8 cellular contexts compared by ENCODE assay signal in the genomic region with DNA sequence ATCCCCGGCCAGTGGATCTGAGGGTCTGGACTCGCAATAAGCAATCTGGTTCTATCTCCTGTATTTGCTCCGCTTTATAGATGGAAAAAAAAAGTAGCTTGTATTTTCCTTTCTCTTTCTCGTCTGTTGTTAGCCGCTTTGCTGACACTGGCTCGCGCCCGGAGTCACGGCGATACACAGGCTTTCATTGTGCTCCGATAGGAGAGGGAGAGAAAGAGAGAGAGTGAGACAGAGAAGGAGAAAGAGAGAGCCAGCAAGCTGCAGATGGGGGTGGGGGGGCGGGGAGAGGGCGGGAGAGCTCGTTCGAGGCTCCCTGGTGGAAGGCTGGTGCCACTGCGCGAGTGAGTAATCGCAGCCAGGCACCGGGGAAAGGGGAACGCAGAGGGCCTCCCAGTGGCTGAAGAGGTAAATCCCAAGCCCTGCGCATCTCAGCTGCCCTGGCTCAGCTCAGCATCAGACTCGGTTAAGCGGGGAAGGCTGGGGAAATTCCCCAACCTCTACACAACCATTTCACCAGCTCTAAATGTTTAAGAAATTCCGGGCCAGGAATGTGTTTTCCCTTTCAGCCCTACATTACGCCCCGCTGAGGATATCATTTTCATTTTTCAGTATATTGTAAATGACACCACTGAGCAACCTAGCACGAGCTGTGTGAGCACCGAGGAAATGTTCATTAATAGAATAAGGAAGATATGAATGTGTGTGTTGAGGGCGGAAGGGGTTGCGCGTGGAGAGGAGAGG. TPM values are rescaled to one million over a fixed set of nuclear protein-coding genes. Genes with fewer than 3 reads are reported as not detected.
DNase-seq lines count a peak whose midpoint lies in the region; FAIRE-seq and TF ChIP-seq lines count a peak whose summit lies in the region.

MAML2 (minus strand) TSS at position 225 of the 741 bp plus-strand sequence. CDS start 1,300 bp downstream, outside the sequence.

- H2BK20ac ChIP-seq in H1 (ENCODE audit: low read length) = no peak within 1 kb of the TSS

- TF ChIP-seq EP300 in H1 (IDR thresholded peaks at IDR 0.05; ENCODE audit: borderline replicate concordance in 1 of 2, low read depth in 2 of 2, low read length in 2 of 2) = peak in 1 of 2 experiments; percentile 5; a peak in 1 of 3 replicates

- no peak within 1 kb of the TSS for H3K14ac ChIP-seq in H1 (ENCODE audit: insufficient read length)

- POLR2A ChIA-PET in H1 (lab: Charles Lee; ENCODE audit: partially characterized antibody) = interaction anchor here (0.8 to 3.3 kb wide), 5 partner anchors 11 to 287 kb away, joined by 4 to 13 read pairs (median 5); partner anchors contain the start of genes CCDC82 and JRKL

- H4K5ac ChIP-seq in H1 (ENCODE audit: insufficient read length, low read depth, low read length) = no peak within 1 kb of the TSS
- no peak within 1 kb of the TSS for H4K5ac ChIP-seq in mesendoderm (ENCODE audit: low read length)

- TF ChIP-seq CTCF in GM20000 (IDR thresholded peaks at IDR 0.05; ENCODE audit: extremely low read depth, missing control alignments) (peak; percentile 89), H1 (IDR thresholded peaks at IDR 0.05; ENCODE audit: control extremely low read depth in 1 of 3, insufficient read depth in 1 of 3, low read depth in 1 of 3, low read length in 3 of 3) (peak; percentile 89 to 98 (median 95))

- H3K36me3 ChIP-seq in H1 (ENCODE audit: control insufficient read depth in 2 of 4, insufficient read depth in 4 of 4, low read length in 3 of 4) = no peaks in the 10 kb centered on the region
- no peaks in the 10 kb centered on the region for H3K36me3 ChIP-seq in mesendoderm (ENCODE audit: control insufficient read depth, insufficient read depth, low read length)

- 20 to 100% methylated on average over 4 to 26 of the region's 31 CpGs for WGBS in H1 (ENCODE audit: extremely low coverage in 1 of 2, insufficient coverage in 1 of 2, insufficient read length in 1 of 2, insufficient replicate concordance in 2 of 2, low coverage in 1 of 2, low lambda C conversion rate in 2 of 2, missing lambda C conversion rate in 1 of 2), 2 experiments
- no CpG with 5 or more reads among the region's 31 CpGs for WGBS in mesendoderm (ENCODE audit: extremely low coverage, insufficient coverage, low lambda C conversion rate)

- H3K27me3 ChIP-seq in H1 (replicated peaks in 1 of 4; ENCODE audit: control insufficient read depth in 3 of 4, extremely low read depth in 1 of 4, insufficient read depth in 3 of 4, low read length in 3 of 4) (peaks cover 0 to 3% (median 0%) of the 10 kb centered on the region in 4 experiments; a peak in 1 of 7 replicates), mesendoderm (ENCODE audit: insufficient read depth, low read length, poor library complexity) (no peaks in the 10 kb centered on the region)

- H2BK5ac ChIP-seq in H1 (ENCODE audit: low read depth, low read length) (no peak within 1 kb of the TSS), mesendoderm (ENCODE audit: low read length) (no peak within 1 kb of the TSS)

- CTCF ChIA-PET in H1 (lab: Charles Lee; ENCODE audit: partially characterized antibody) = interaction anchor here (0.6 to 7.7 kb wide), 91 partner anchors 9 to 702 kb away, joined by 3 to 49 read pairs (median 5); partner anchors contain the start of genes CCDC82 and JRKL

- H4K8ac ChIP-seq in H1 (ENCODE audit: extremely low read depth, insufficient read depth, low read length) (peak within 1 kb of the TSS; percentile 66; the same call in 1 of the 2 replicates), mesendoderm (ENCODE audit: low read depth, low read length) (no peak within 1 kb of the TSS)

- H3K27ac ChIP-seq in H1 (ENCODE audit: low read depth, low read length) (no peak within 1 kb of the TSS), mesendoderm (ENCODE audit: low read depth, low read length) (no peak within 1 kb of the TSS)

- DNase-seq in CMK (ENCODE audit: low read depth) (peak; percentile 65), GM20000 (ENCODE audit: low spot score) (peak; percentile 89), HT-29 (ENCODE audit: low spot score) (peak; percentile 97), NOMO-1 (lab: John Stamatoyannopoulos, UW; ENCODE audit: unreplicated experiment in 2 of 2) (peak; percentile 85 to 90), H1 (ENCODE audit: low read depth in 1 of 2, low spot score in 2 of 2) (peak; percentile 81 to 84), mesendoderm (peak; percentile 95)
- DNase-seq in activated CD8-positive, alpha-beta memory T cell treated with anti-CD3 and anti-CD28 coated beads for 48 hours (ENCODE audit: low read depth in 2 of 3, low spot score in 2 of 3) = peak; percentile 54 to 83 (median 68)
- peak; percentile 80 for DNase-seq in stimulated activated CD8-positive, alpha-beta memory T cell treated with anti-CD3 and anti-CD28 coated beads, Interleukin-12 subunit alpha, Interleukin-12 subunit beta, amount 100 ng/mL, for 4 hours (ENCODE audit: low read depth)

- H3K9me3 ChIP-seq in H1 (ENCODE audit: insufficient read depth in 2 of 2, low read depth in 1 of 2, low read length in 1 of 2) = no peaks in the 10 kb centered on the region

- peak within 1 kb of the TSS; percentile 51 to 84 for H3K4me2 ChIP-seq in H1 (ENCODE audit: insufficient read depth in 1 of 2, low read depth in 2 of 2, low read length in 2 of 2)
- peak within 1 kb of the TSS; percentile 43 for H3K4me2 ChIP-seq in mesendoderm (ENCODE audit: low read length)

- H2BK120ac ChIP-seq in H1 (replicated peaks; ENCODE audit: low read depth, low read length) (no peak within 1 kb of the TSS), mesendoderm (ENCODE audit: low read depth, low read length) (no peak within 1 kb of the TSS)

- peak within 1 kb of the TSS in 1 of 4 experiments; percentile 54; a peak in 1 of 7 replicates for H3K9ac ChIP-seq in H1 (replicated peaks in 1 of 4; ENCODE audit: extremely low read depth in 1 of 4, low read depth in 3 of 4, low read length in 3 of 4)
- peak within 1 kb of the TSS; percentile 52 for H3K9ac ChIP-seq in mesendoderm (ENCODE audit: low read length)

- H3K18ac ChIP-seq in H1 (ENCODE audit: extremely low read depth, low read length) (peak within 1 kb of the TSS; percentile 68; the same call in 1 of the 2 replicates), mesendoderm (ENCODE audit: low read length) (peak within 1 kb of the TSS; percentile 78)

- no peak for TF ChIP-seq POLR2A in H1 (IDR thresholded peaks at IDR 0.05; ENCODE audit: control extremely low read depth in 1 of 2, low read depth in 2 of 2, low read length in 2 of 2)

- H3K79me2 ChIP-seq in H1 (ENCODE audit: control insufficient read depth in 1 of 2, insufficient read depth in 2 of 2, low read length in 2 of 2) = peaks cover 0 to 7% of the 10 kb centered on the region in 2 experiments; a peak in 1 of 4 replicates
- H3K79me2 ChIP-seq in mesendoderm (ENCODE audit: control insufficient read depth, insufficient read depth, low read length) = no peaks in the 10 kb centered on the region

- no peaks in the 10 kb centered on the region for H4K20me1 ChIP-seq in H1 (replicated peaks in 1 of 2; ENCODE audit: control insufficient read depth in 1 of 2, insufficient read depth in 2 of 2, low read length in 2 of 2)

- FAIRE-seq in H1 (lab: Jason Lieb, UNC) = no peak

- H3K23ac ChIP-seq in H1 (ENCODE audit: insufficient read length) (no peak within 1 kb of the TSS), mesendoderm (ENCODE audit: low read length) (no peak within 1 kb of the TSS)

- H2BK15ac ChIP-seq in H1 (ENCODE audit: low read length) (0 out of 2 replicates have a peak within 1 kb of the TSS, but pooled peaks have one; percentile 77), mesendoderm (replicated peaks; ENCODE audit: low read depth) (no peak within 1 kb of the TSS)

- no peaks in the 10 kb centered on the region; the same call in 1 of the 2 replicates for H3K79me1 ChIP-seq in H1 (ENCODE audit: low read depth, low read length)
- H3K79me1 ChIP-seq in mesendoderm (ENCODE audit: low read length) = no peaks in the 10 kb centered on the region

- peak; percentile 87 to 93 for TF ChIP-seq RAD21 in H1 (IDR thresholded peaks at IDR 0.05 in 1 of 2, conservative IDR thresholded peaks at IDR 0.05 in 1 of 2; ENCODE audit: low read depth in 2 of 2, low read length in 2 of 2)

- peaks cover 0 to 19% (median 6%) of the 10 kb centered on the region in 4 experiments; a peak in 6 of 7 replicates for H3K4me1 ChIP-seq in H1 (replicated peaks in 1 of 4; ENCODE audit: control insufficient read depth in 3 of 4, insufficient read depth in 4 of 4, low read length in 3 of 4)
- H3K4me1 ChIP-seq in mesendoderm (ENCODE audit: control insufficient read depth, low read depth, low read length) = peaks cover 4% of the 10 kb centered on the region

- no peak within 1 kb of the TSS for H4K91ac ChIP-seq in H1 (replicated peaks; ENCODE audit: insufficient read length, low read length)

- H3K56ac ChIP-seq in H1 (replicated peaks; ENCODE audit: insufficient read length, low read depth, low read length) (peak within 1 kb of the TSS; percentile 21), mesendoderm (ENCODE audit: low read length) (peak within 1 kb of the TSS; percentile 77)

- no peak within 1 kb of the TSS; the same call in 1 of the 2 replicates for H2BK12ac ChIP-seq in H1 (ENCODE audit: low read depth, low read length)

- H3K4ac ChIP-seq in H1 (replicated peaks; ENCODE audit: insufficient read length, low read depth, low read length) (no peak within 1 kb of the TSS), mesendoderm (ENCODE audit: low read depth, low read length) (peak within 1 kb of the TSS; percentile 82)

- peak within 1 kb of the TSS; percentile 48 to 95 (median 70) for H3K4me3 ChIP-seq in H1 (ENCODE audit: extremely low read depth in 1 of 4, insufficient read depth in 2 of 4, low read depth in 3 of 4, low read length in 4 of 4)
- H3K4me3 ChIP-seq in mesendoderm (ENCODE audit: low read length) = peak within 1 kb of the TSS; percentile 8

- H2AK5ac ChIP-seq in H1 (ENCODE audit: low read depth, low read length) = no peak within 1 kb of the TSS
- no peak within 1 kb of the TSS for H2AK5ac ChIP-seq in mesendoderm (ENCODE audit: low read length)

- peaks cover 6% of the 10 kb centered on the region; the same call in 1 of the 2 replicates for H3K23me2 ChIP-seq in H1 (ENCODE audit: low read depth, low read length)

- peak within 1 kb of the TSS; percentile 98 for H2AFZ ChIP-seq in H1 (ENCODE audit: low read length)

TF ChIP-seq in H1, 55 proteins besides CTCF, POLR2A, EP300 and RAD21 (continues in another document):
- no peak for TF ChIP-seq NANOG (IDR thresholded peaks at IDR 0.05; ENCODE audit: insufficient read depth, low read depth, low read length, poor library complexity, severe bottlenecking)

RNA-seq across cellular contexts. Expression of gene MAML2, which starts in this region (rescaled TPM):
- total RNA-seq in HT-29 (2014; rRNA removed; shearing (Covaris generic)) = 4.8 and 5.2 TPM in 2 replicates
- total RNA-seq in H1 (2021; fragmentation: NEBNext Ultra II Directional; extraction: Animal tissue kit (Norgen Biotek cat#: 25700)) = 6.6 and 6.8 TPM in 2 replicates
- 2.5 and 3.8 TPM in 2 replicates for polyA plus RNA-seq in H1 (2011; rRNA removed)
- 2.8 TPM for polyA plus RNA-seq in H1 (2011; cell fraction: cytosol; rRNA removed)
- polyA plus RNA-seq in H1 (2011; cell fraction: nucleus; rRNA removed) = 3.6 TPM
- 2.0 to 3.5 TPM (median 2.5 TPM) in 4 replicates for polyA plus RNA-seq in H1 (2012, experiment 1 of 2)
- 0.17 TPM for polyA plus RNA-seq in H1 (2012, experiment 2 of 2)
- polyA plus RNA-seq in H1 (2013, experiment 1 of 2) = 4.4 TPM
- 4.5 TPM for polyA plus RNA-seq in H1 (2013, experiment 2 of 2)
- polyA minus RNA-seq in H1 (2011; rRNA and poly(A)+ RNA removed) = 6.3 and 10.5 TPM in 2 replicates
- polyA minus RNA-seq in H1 (2011; cell fraction: cytosol; rRNA and poly(A)+ RNA removed) = 5.4 TPM
- polyA minus RNA-seq in H1 (2011; cell fraction: nucleus; rRNA and poly(A)+ RNA removed) = 14.2 TPM
- polyA plus RNA-seq in mesendoderm (2013, experiment 1 of 2) = 2.9 TPM
- polyA plus RNA-seq in mesendoderm (2013, experiment 2 of 2) = 3.1 TPM
